In genomic region chr1:221794079-221794670, GRCh38 we compare ENCODE assay signal across 9 cellular contexts. TPM values are rescaled to one million over a fixed set of nuclear protein-coding genes. Genes with fewer than 3 reads are reported as not detected.
DNase-seq lines count a peak whose midpoint lies in the region; ATAC-seq, FAIRE-seq and TF ChIP-seq lines count a peak whose summit lies in the region.
"Had no signal": no experiment of that assay in that cellular context is flagged by ENCODE, and none has a peak within 500 bp of the region (broad histone marks: within the 10 kb centered on the region; RNA-seq: fewer than 3 reads in every experiment).

No MANE protein-coding gene starts in this region.

- H3K4me3 ChIP-seq in heart right ventricle = no peak overlapping the region
- H3K4me3 ChIP-seq in small intestine (ENCODE audit: low read depth in 1 of 2, low read length in 2 of 2) = no peak overlapping the region
- H3K4me3 ChIP-seq: skin epidermis had no signal

- TF ChIP-seq CTCF in heart right ventricle (IDR thresholded peaks at IDR 0.05) = no peak

- H3K27ac ChIP-seq in heart right ventricle (no peak overlapping the region), small intestine (ENCODE audit: low read depth in 1 of 2, low read length in 1 of 2) (no peak overlapping the region)

- H3K4me1 ChIP-seq in heart right ventricle (no peaks in the 10 kb centered on the region), small intestine (ENCODE audit: control insufficient read depth in 2 of 2, insufficient read depth in 1 of 2, low read depth in 1 of 2, low read length in 1 of 2) (no peaks in the 10 kb centered on the region)

- no peak for FAIRE-seq in small intestine (lab: Jason Lieb, UNC)

- DNase-seq in Daoy (ENCODE audit: low read depth) (peak; percentile 75), heart right ventricle (no peak), small intestine (no peak), hepatic stellate cell (ENCODE audit: low spot score) (no peak), NCI-H1105 (lab: John Stamatoyannopoulos, UW) (no peak)
- peak; percentile 46 for DNase-seq in central memory CD4-positive, alpha-beta T cell

- peak; percentile 38 for ATAC-seq in GM19438 (IDR thresholded peaks at IDR 0.05; ENCODE audit: low read depth, unreplicated experiment)
- ATAC-seq in HG03354 (IDR thresholded peaks at IDR 0.05; ENCODE audit: poor library complexity, severe bottlenecking, unreplicated experiment) = peak; percentile 78
- ATAC-seq in heart right ventricle = no peak

- no peaks in the 10 kb centered on the region for H3K27me3 ChIP-seq in heart right ventricle
- no peaks in the 10 kb centered on the region for H3K27me3 ChIP-seq in small intestine (ENCODE audit: control insufficient read depth in 2 of 2, insufficient read depth in 2 of 2, low read length in 2 of 2)

- 39 to 51% methylated on average over 2 of the region's 2 CpGs for WGBS in heart right ventricle, 2 donors
- WGBS in small intestine, 3 donors = 25 to 37% (median 32%) methylated on average over 2 of the region's 2 CpGs

- peaks cover 0 to 4% (median 0%) of the 10 kb centered on the region in 11 donors for H3K9me3 ChIP-seq in heart right ventricle
- no peaks in the 10 kb centered on the region for H3K9me3 ChIP-seq in small intestine (ENCODE audit: control insufficient read depth, low read depth)

- intact Hi-C loops in heart right ventricle (cut with DNase I) = no loop called here

- no peaks in the 10 kb centered on the region for H3K36me3 ChIP-seq in heart right ventricle
- H3K36me3 ChIP-seq in small intestine (ENCODE audit: control insufficient read depth in 2 of 2, insufficient read depth in 2 of 2, low read length in 2 of 2) = no peaks in the 10 kb centered on the region

RNA-seq across cellular contexts. Expression of gene DUSP10, which starts 52.3 kb away (rescaled TPM):
- total RNA-seq in Daoy (2014; rRNA removed; shearing (Covaris generic)) = 22.6 and 24.4 TPM in 2 replicates
- total RNA-seq in heart right ventricle = 1 to 10 TPM; 1.8 to 9.7 (median 4.0) TPM
- polyA plus RNA-seq in heart right ventricle (1 to 10 TPM; 2.8 to 3.6 TPM), small intestine (1 to 10 TPM; 1.1 to 2.8 (median 1.4) TPM)

Comparison
In these comparisons a context has a peak if more than half of its experiments do, and no peak if none do; other contexts are left out.
1. DNase-seq: peak in Daoy (single experiment) and central memory CD4-positive, alpha-beta T cell (single experiment); none in heart right ventricle (0 of 2), small intestine (single experiment), hepatic stellate cell (single experiment) and NCI-H1105 (single experiment).
2. ATAC-seq: peak in GM19438 (single experiment) and HG03354 (single experiment); none in heart right ventricle (0 of 8).